Comparison of ENCODE assay signal across 8 cellular contexts in genomic region chr1:8026976-8027747, GRCh38. TPM values are rescaled to one million over a fixed set of nuclear protein-coding genes. Genes with fewer than 3 reads are reported as not detected.
DNase-seq lines count a peak whose midpoint lies in the region; ATAC-seq lines count a peak whose summit lies in the region.

No MANE protein-coding gene starts in this region.

- H3K4me1 Mint-ChIP-seq in stimulated activated naive CD8-positive, alpha-beta T cell treated with anti-CD3 and anti-CD28 coated beads, Interleukin-15, Interleukin-2, amounts not matched to agents 100 ng/mL and 50 ng/mL, for 24 hours (ENCODE audit: low read depth), result peaks cover 10% of the 10 kb centered on the region

- peak overlapping the region; percentile 39 for H3K4me3 Mint-ChIP-seq in stimulated activated naive CD8-positive, alpha-beta T cell treated with anti-CD3 and anti-CD28 coated beads, Interleukin-15, Interleukin-2, amounts not matched to agents 100 ng/mL and 50 ng/mL, for 24 hours

- H3K27ac ChIP-seq in ectodermal cell (ENCODE audit: insufficient read depth, low read depth, low read length, poor library complexity, severe bottlenecking), result no peak overlapping the region

- H3K4me1 ChIP-seq in ectodermal cell (ENCODE audit: control insufficient read depth, insufficient read depth, low read length) (peaks cover 34% of the 10 kb centered on the region), mucosa of stomach (ENCODE audit: control insufficient read depth, insufficient read depth, low read length) (peaks cover 41% of the 10 kb centered on the region)

- ATAC-seq in stimulated activated naive CD8-positive, alpha-beta T cell treated with anti-CD3 and anti-CD28 coated beads, Interleukin-15, Interleukin-2, amounts not matched to agents 100 U/mL and 50 U/mL, for 24 hours, result no peak
- no peak for ATAC-seq in GM19455 (IDR thresholded peaks at IDR 0.05; ENCODE audit: unreplicated experiment)

- H3K9me3 Mint-ChIP-seq in stimulated activated naive CD8-positive, alpha-beta T cell treated with anti-CD3 and anti-CD28 coated beads, Interleukin-15, Interleukin-2, amounts not matched to agents 100 ng/mL and 50 ng/mL, for 24 hours, result no peaks in the 10 kb centered on the region

- H3K9me3 ChIP-seq in ectodermal cell (ENCODE audit: control insufficient read depth, low read length), result no peaks in the 10 kb centered on the region
- no peaks in the 10 kb centered on the region for H3K9me3 ChIP-seq in mucosa of stomach (ENCODE audit: control insufficient read depth, low read length)

- H3K27me3 Mint-ChIP-seq in stimulated activated naive CD8-positive, alpha-beta T cell treated with anti-CD3 and anti-CD28 coated beads, Interleukin-15, Interleukin-2, amounts not matched to agents 100 ng/mL and 50 ng/mL, for 24 hours, result peaks cover 45% of the 10 kb centered on the region

- DNase-seq in stimulated activated naive CD8-positive, alpha-beta T cell treated with anti-CD3 and anti-CD28 coated beads, Interleukin-15, Interleukin-2, amounts not matched to agents 100 U/mL and 50 U/mL, for 24 hours, result no peak
- no peak for DNase-seq in COR-L47 (lab: John Stamatoyannopoulos, UW)
- no peak for DNase-seq in NCI-H510A treated with DMSO at 0.1 percent for 48 hours (lab: John Stamatoyannopoulos, UW)
- DNase-seq in activated CD4-positive, CD25-positive, alpha-beta regulatory T cell (lab: John Stamatoyannopoulos, UW), result no peak

- peak overlapping the region; percentile 97 for H3K9ac ChIP-seq in mucosa of stomach (ENCODE audit: low read length)

- 66 to 71% methylated on average over 25 of the region's 25 CpGs for WGBS in ectodermal cell, 2 experiments

- peak overlapping the region; percentile 15 for H3K27ac Mint-ChIP-seq in stimulated activated naive CD8-positive, alpha-beta T cell treated with anti-CD3 and anti-CD28 coated beads, Interleukin-15, Interleukin-2, amounts not matched to agents 100 ng/mL and 50 ng/mL, for 24 hours

- H3K36me3 Mint-ChIP-seq in stimulated activated naive CD8-positive, alpha-beta T cell treated with anti-CD3 and anti-CD28 coated beads, Interleukin-15, Interleukin-2, amounts not matched to agents 100 ng/mL and 50 ng/mL, for 24 hours (ENCODE audit: low read depth), result no peaks in the 10 kb centered on the region

- H3K36me3 ChIP-seq in ectodermal cell (ENCODE audit: control insufficient read depth, insufficient read depth, low read length) (no peaks in the 10 kb centered on the region), mucosa of stomach (ENCODE audit: control insufficient read depth, insufficient read depth, low read length) (no peaks in the 10 kb centered on the region)

- H3K4me3 ChIP-seq in ectodermal cell (ENCODE audit: insufficient read depth, low read depth, low read length) (peak overlapping the region; percentile 84), mucosa of stomach (ENCODE audit: low read length) (peak overlapping the region; percentile 56)

- H3K27me3 ChIP-seq in ectodermal cell (ENCODE audit: control insufficient read depth, insufficient read depth, low read length, poor library complexity, severe bottlenecking) (peaks cover 20% of the 10 kb centered on the region), mucosa of stomach (ENCODE audit: control insufficient read depth, insufficient read depth, low read length) (no peaks in the 10 kb centered on the region)

RNA-seq across cellular contexts. Expression of gene ERRFI1, which starts 1.1 kb away (rescaled TPM):
- polyA plus RNA-seq in ectodermal cell (2013, experiment 1 of 4), result 28.0 TPM
- polyA plus RNA-seq in ectodermal cell (2013, experiment 2 of 4), result 33.5 TPM
- 25.7 TPM for polyA plus RNA-seq in ectodermal cell (2013, experiment 3 of 4)
- 29.3 TPM for polyA plus RNA-seq in ectodermal cell (2013, experiment 4 of 4)
